ENCODE assay signal across 8 cellular contexts in the genomic region with DNA sequence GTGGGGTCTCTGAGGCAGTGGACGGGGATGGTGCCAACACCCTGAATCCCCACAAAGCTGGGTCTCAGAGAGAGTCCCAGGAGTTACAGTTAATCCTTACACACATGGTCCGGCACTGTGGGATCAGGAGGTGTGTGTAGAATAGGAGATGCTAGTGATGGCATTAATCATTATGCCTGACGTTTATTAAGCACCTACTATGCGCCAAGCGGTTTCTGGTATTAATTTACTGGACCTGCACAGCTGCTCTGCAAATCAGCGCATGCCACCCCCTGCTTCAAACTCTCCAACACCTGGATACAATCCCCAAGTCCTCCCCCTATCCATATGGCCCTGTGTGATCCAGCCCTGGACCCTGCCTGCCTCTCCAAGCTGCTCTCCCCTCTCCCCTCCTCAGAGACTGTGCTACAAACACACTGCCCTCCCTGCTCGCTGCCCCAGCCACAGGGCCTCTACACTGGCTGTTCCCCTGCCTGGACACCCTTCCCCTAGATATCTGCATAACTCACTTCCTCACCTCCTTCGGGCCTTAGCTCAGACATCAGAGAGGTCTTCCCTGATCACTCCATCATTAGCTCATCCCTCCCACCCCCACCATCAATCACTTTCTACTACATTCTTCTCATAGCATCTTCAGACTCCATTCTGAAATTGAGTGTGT.
DNase-seq lines count a peak whose midpoint lies in the region; ATAC-seq and TF ChIP-seq lines count a peak whose summit lies in the region.

No MANE protein-coding gene starts in this region.

- peak overlapping the region; percentile 95 for H2AK9ac ChIP-seq in IMR-90 (replicated peaks; ENCODE audit: low read depth, low read length, poor library complexity)

- peak overlapping the region; percentile 88 for H2AK5ac ChIP-seq in IMR-90 (ENCODE audit: low read depth, low read length)

- TF ChIP-seq RAD21 in IMR-90 (IDR thresholded peaks at IDR 0.05; ENCODE audit: low read length) = no peak

- CTCF ChIA-PET in IMR-90 (lab: Yijun Ruan, JAX) = interaction anchor here (1.1 to 1.6 kb wide), 3 partner anchors 10 to 39 kb away, joined by 3 to 4 read pairs (median 3); no protein-coding TSS in a partner anchor

- intact Hi-C loops in IMR-90 (cut with micrococcal nuclease) = loop anchor here (10.0 kb wide), 1 partner anchor 524 kb away; no protein-coding TSS in a partner anchor
- intact Hi-C loops in ascending aorta (cut with DNase I) = loop anchor here (1.0 kb wide), 4 partner anchors 7 to 72 kb away; no protein-coding TSS in a partner anchor
- intact Hi-C loops in lower lobe of right lung (cut with DNase I) = no loop called here

- H3K27me3 ChIP-seq in IMR-90 (ENCODE audit: control insufficient read depth, insufficient read depth, low read length) = no peaks in the 10 kb centered on the region
- H3K27me3 ChIP-seq in ascending aorta = no peaks in the 10 kb centered on the region
- no peaks in the 10 kb centered on the region for H3K27me3 ChIP-seq in lower lobe of right lung (ENCODE audit: low read depth)
- H3K27me3 ChIP-seq in suprapubic skin = no peaks in the 10 kb centered on the region
- H3K27me3 ChIP-seq in Karpas-422 (ENCODE audit: low read length) = no peaks in the 10 kb centered on the region

- H4K20me1 ChIP-seq in IMR-90 (ENCODE audit: insufficient read depth, low read length) (peaks cover 64% of the 10 kb centered on the region), Karpas-422 (ENCODE audit: insufficient read depth, low read depth, low read length) (no peaks in the 10 kb centered on the region)

- peaks cover 71% of the 10 kb centered on the region for H3K36me3 ChIP-seq in IMR-90 (ENCODE audit: control insufficient read depth, insufficient read depth, low read length)
- peaks cover 56 to 60% of the 10 kb centered on the region in 2 donors for H3K36me3 ChIP-seq in ascending aorta
- peaks cover 78% of the 10 kb centered on the region for H3K36me3 ChIP-seq in lower lobe of right lung
- peaks cover 69% of the 10 kb centered on the region for H3K36me3 ChIP-seq in suprapubic skin
- H3K36me3 ChIP-seq in Karpas-422 (ENCODE audit: insufficient read depth, low read length) = peaks cover 10% of the 10 kb centered on the region

- H4K8ac ChIP-seq in IMR-90 (ENCODE audit: low read depth in 2 of 2, low read length in 2 of 2) = peak overlapping the region; percentile 72 to 93; a peak in 3 of 4 replicates

- H3K9me2 ChIP-seq in Karpas-422 (replicated peaks; ENCODE audit: insufficient read depth, low read length) = no peaks in the 10 kb centered on the region

- peak overlapping the region; percentile 27 for H2BK20ac ChIP-seq in IMR-90 (ENCODE audit: low read depth, low read length)

- peaks cover 16% of the 10 kb centered on the region; the same call in 1 of the 2 replicates for H3K9me1 ChIP-seq in IMR-90 (ENCODE audit: insufficient read depth, low read length)

- H4K5ac ChIP-seq in IMR-90 (ENCODE audit: low read depth, low read length) = peak overlapping the region; percentile 19; the same call in 1 of the 2 replicates

- H2BK15ac ChIP-seq in IMR-90 (ENCODE audit: low read depth, low read length) = peak overlapping the region; percentile 37; the same call in 1 of the 3 replicates

- no peaks in the 10 kb centered on the region for H3K79me2 ChIP-seq in Karpas-422 (ENCODE audit: low read length)

- no peak for DNase-seq in IMR-90
- no peak for DNase-seq in ascending aorta (ENCODE audit: low spot score in 2 of 2)
- DNase-seq in lower lobe of right lung = no peak
- DNase-seq in suprapubic skin (ENCODE audit: low spot score in 2 of 2) = no peak
- DNase-seq in OCI-M1 (lab: John Stamatoyannopoulos, UW) = no peak
- no peak for DNase-seq in anterior cingulate cortex (lab: John Stamatoyannopoulos, UW)
- no peak for DNase-seq in Karpas-422

- TF ChIP-seq POLR2A in IMR-90 (IDR thresholded peaks at IDR 0.05; ENCODE audit: low read depth, low read length) = no peak; the same call in 1 of the 2 replicates
- TF ChIP-seq POLR2A in suprapubic skin (IDR thresholded peaks at IDR 0.05) = no peak

- no peak overlapping the region; the same call in none of the 2 replicates for H3K18ac ChIP-seq in IMR-90 (ENCODE audit: low read depth, low read length)

- peak overlapping the region; percentile 92 for H4K91ac ChIP-seq in IMR-90 (ENCODE audit: insufficient read depth, low read depth, low read length)

- peak overlapping the region; percentile 89 for H3K14ac ChIP-seq in IMR-90 (replicated peaks; ENCODE audit: low read depth, low read length)

- H3K9ac ChIP-seq in IMR-90 (ENCODE audit: low read depth, low read length) (peak overlapping the region; percentile 29; the same call in 1 of the 2 replicates), Karpas-422 (ENCODE audit: low read length) (no peak overlapping the region)

- H3K4ac ChIP-seq in IMR-90 (ENCODE audit: low read depth, low read length) = peak overlapping the region; percentile 95

- TF ChIP-seq CTCF in IMR-90 (conservative IDR thresholded peaks at IDR 0.05; ENCODE audit: low read depth, low read length) (no peak), ascending aorta (IDR thresholded peaks at IDR 0.05) (no peak), lower lobe of right lung (IDR thresholded peaks at IDR 0.05) (no peak), suprapubic skin (IDR thresholded peaks at IDR 0.05) (no peak)

- POLR2A ChIA-PET in IMR-90 (lab: Charles Lee; ENCODE audit: unreplicated experiment) = no interaction called here

- H3K4me2 ChIP-seq in IMR-90 (ENCODE audit: low read depth, low read length) (no peak overlapping the region), Karpas-422 (ENCODE audit: low read depth, low read length, poor library complexity, severe bottlenecking) (no peak overlapping the region)

- peak overlapping the region; percentile 68 for H2AFZ ChIP-seq in IMR-90 (replicated peaks; ENCODE audit: low read length, poor library complexity)
- no peak overlapping the region for H2AFZ ChIP-seq in Karpas-422 (ENCODE audit: low read length)

- peaks cover 37 to 84% of the 10 kb centered on the region in 2 experiments for H3K79me1 ChIP-seq in IMR-90 (ENCODE audit: low read depth in 1 of 2, low read length in 2 of 2)

- 86% methylated on average over 5 of the region's 8 CpGs; no CpG with 5 or more reads in 1 of the 2 experiments for WGBS in IMR-90 (ENCODE audit: extremely low coverage in 2 of 2, insufficient read length in 1 of 2), 2 experiments
- WGBS in suprapubic skin = 69% methylated on average over 6 of the region's 8 CpGs

- peak overlapping the region; percentile 80 for H3K27ac ChIP-seq in IMR-90 (ENCODE audit: insufficient read depth, low read length)
- H3K27ac ChIP-seq in ascending aorta = peak overlapping the region; percentile 89 to 90
- H3K27ac ChIP-seq in lower lobe of right lung = peak overlapping the region; percentile 90
- peak overlapping the region; percentile 75 for H3K27ac ChIP-seq in suprapubic skin
- H3K27ac ChIP-seq in Karpas-422 (ENCODE audit: low read length) = no peak overlapping the region

- peak overlapping the region; percentile 91 for H2BK120ac ChIP-seq in IMR-90 (ENCODE audit: low read depth, low read length)

- in situ Hi-C loops in IMR-90 (cut with MboI; ENCODE audit: low sequenced_read_pairs) = loop anchor here (5.0 to 10.0 kb wide), 2 partner anchors 184 to 386 kb away; a partner anchor contains a TSS

- H3K4me3 ChIP-seq in IMR-90 (ENCODE audit: insufficient read depth, low read depth, low read length) (no peak overlapping the region), ascending aorta (peak overlapping the region in 1 of 2 donors; percentile 11), lower lobe of right lung (no peak overlapping the region), suprapubic skin (no peak overlapping the region), Karpas-422 (ENCODE audit: low read length) (no peak overlapping the region)

- H3K23ac ChIP-seq in IMR-90 (ENCODE audit: low read depth, low read length) = peak overlapping the region; percentile 18

- peak overlapping the region; percentile 94 for H2BK5ac ChIP-seq in IMR-90 (ENCODE audit: low read depth, low read length, poor library complexity, severe bottlenecking)

- TF ChIP-seq EP300 in suprapubic skin (IDR thresholded peaks at IDR 0.05) = no peak

- BruUV-seq in IMR-90 (replicated peaks; lab: Mats Ljungman, UMichigan) = no TSS peak

- peaks cover 49% of the 10 kb centered on the region for H3K4me1 ChIP-seq in IMR-90 (ENCODE audit: control insufficient read depth, insufficient read depth, low read length)
- H3K4me1 ChIP-seq in ascending aorta = peaks cover 15 to 38% of the 10 kb centered on the region in 2 donors
- H3K4me1 ChIP-seq in lower lobe of right lung = peaks cover 58% of the 10 kb centered on the region
- peaks cover 55% of the 10 kb centered on the region for H3K4me1 ChIP-seq in suprapubic skin
- H3K4me1 ChIP-seq in Karpas-422 (ENCODE audit: low read length) = no peaks in the 10 kb centered on the region

- ATAC-seq in IMR-90 (ENCODE audit: low read depth) (no peak), lower lobe of right lung (peak; percentile 20 to 21), HG03097 (IDR thresholded peaks at IDR 0.05; ENCODE audit: low FRiP score, unreplicated experiment) (no peak)

- dilution Hi-C loops in IMR-90 (cut with HindIII; ENCODE audit: low sequenced_read_pairs, unreplicated experiment) = no loop called here

- H3K9me3 ChIP-seq in IMR-90 (ENCODE audit: control insufficient read depth, insufficient read depth, low read length) (no peaks in the 10 kb centered on the region), ascending aorta (no peaks in the 10 kb centered on the region), lower lobe of right lung (no peaks in the 10 kb centered on the region), suprapubic skin (no peaks in the 10 kb centered on the region), Karpas-422 (ENCODE audit: low read length) (no peaks in the 10 kb centered on the region)

- peak overlapping the region; percentile 44; the same call in 1 of the 2 replicates for H3K56ac ChIP-seq in IMR-90 (ENCODE audit: extremely low read depth, insufficient read depth, low read length)

TF ChIP-seq in IMR-90, 13 proteins besides CTCF, POLR2A, EP300 and RAD21 (continues in another document):
- TF ChIP-seq SMC3 (IDR thresholded peaks at IDR 0.05; ENCODE audit: low read depth, low read length) (no peak), CEBPB (IDR thresholded peaks at IDR 0.05; ENCODE audit: low read depth, low read length) (no peak), RCOR1 (IDR thresholded peaks at IDR 0.05; ENCODE audit: insufficient replicate concordance, low read length) (no peak), RFX5 (IDR thresholded peaks at IDR 0.05; ENCODE audit: low read depth, low read length) (no peak), NFE2L2 (IDR thresholded peaks at IDR 0.05; ENCODE audit: low read depth, low read length) (no peak), FOS (IDR thresholded peaks at IDR 0.05; ENCODE audit: low read depth, low read length) (no peak), MAFK (IDR thresholded peaks at IDR 0.05; ENCODE audit: low read depth, low read length) (no peak), BHLHE40 (IDR thresholded peaks at IDR 0.05; ENCODE audit: low read depth, low read length) (no peak), MAZ (IDR thresholded peaks at IDR 0.05; ENCODE audit: borderline replicate concordance, low read depth, low read length) (no peak)

Comparison
In these comparisons a context has a peak if more than half of its experiments do, and no peak if none do; other contexts are left out.
1. ATAC-seq: peak in lower lobe of right lung (2 of 2); none in IMR-90 (single experiment) and HG03097 (single experiment).